In the genomic region with DNA sequence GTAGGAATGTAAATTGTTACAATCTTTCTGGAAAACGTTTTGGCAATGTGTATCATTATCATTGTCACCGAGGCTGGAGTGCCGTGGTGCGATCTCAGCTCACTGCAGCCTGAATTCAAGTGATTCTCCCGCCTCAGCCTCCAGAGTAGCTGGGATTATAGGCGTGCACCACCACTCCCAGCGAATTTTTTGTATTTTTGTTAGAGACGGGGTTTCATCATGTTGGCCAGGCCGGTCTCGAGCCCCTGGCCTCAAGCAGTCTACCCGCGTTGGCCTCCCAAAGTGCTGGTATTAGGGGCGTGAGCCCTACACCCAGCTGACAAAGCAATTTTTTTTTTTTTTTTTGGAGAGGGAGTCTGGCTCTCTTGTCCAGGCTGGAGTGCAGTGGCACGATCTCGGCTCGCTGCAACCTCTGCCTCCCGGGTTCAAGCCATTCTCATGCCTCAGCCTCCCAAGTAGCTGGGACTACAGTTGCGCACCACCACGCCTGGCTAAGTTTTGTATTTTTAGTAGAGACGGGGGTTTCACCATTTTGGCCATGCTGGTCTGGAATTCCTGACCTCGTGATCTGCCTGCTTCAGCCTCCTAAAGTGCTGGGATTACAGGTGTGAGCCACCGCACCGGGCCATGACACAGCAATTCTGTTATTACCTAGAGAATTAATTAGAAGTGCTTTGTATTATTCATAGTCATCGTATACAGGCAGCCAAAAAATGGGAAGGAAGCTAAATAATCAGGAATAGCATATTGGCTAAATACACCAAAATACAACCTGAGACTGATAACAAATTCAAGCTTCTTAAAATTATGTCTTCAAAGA, we compare ENCODE assay signal across 10 cellular contexts. TPM values are rescaled to one million over a fixed set of nuclear protein-coding genes. Genes with fewer than 3 reads are reported as not detected.
DNase-seq lines count a peak whose midpoint lies in the region; ATAC-seq and TF ChIP-seq lines count a peak whose summit lies in the region.
"Had no signal": no experiment of that assay in that cellular context is flagged by ENCODE, and none has a peak within 500 bp of the region (broad histone marks: within the 10 kb centered on the region; RNA-seq: fewer than 3 reads in every experiment).

No MANE protein-coding gene starts in this region.

- H3K27ac ChIP-seq in DOHH2 (ENCODE audit: low read depth, low read length) (no peak overlapping the region), OCI-LY1 (ENCODE audit: low read depth, low read length, poor library complexity, severe bottlenecking) (peak overlapping the region; percentile 81), testis (no peak overlapping the region)

- no peaks in the 10 kb centered on the region for H3K9me3 Mint-ChIP-seq in osteocyte (ENCODE audit: unreplicated experiment)

- H3K4me1 ChIP-seq in DOHH2 (ENCODE audit: control insufficient read depth, low read length), result peaks cover 29% of the 10 kb centered on the region
- peaks cover 33% of the 10 kb centered on the region for H3K4me1 ChIP-seq in OCI-LY1 (ENCODE audit: insufficient read depth, low read length, severe bottlenecking)
- H3K4me1 ChIP-seq in endocrine pancreas (ENCODE audit: control insufficient read depth, insufficient read depth, low read length), result no peaks in the 10 kb centered on the region
- no peaks in the 10 kb centered on the region for H3K4me1 ChIP-seq in testis

- H3K9me2 ChIP-seq in DOHH2 (replicated peaks; ENCODE audit: control insufficient read depth, low read length) (no peaks in the 10 kb centered on the region), OCI-LY1 (ENCODE audit: low read depth, low read length) (no peaks in the 10 kb centered on the region)

- TF ChIP-seq CTCF in DOHH2 (IDR thresholded peaks at IDR 0.05; ENCODE audit: low read depth, low read length, poor library complexity, severe bottlenecking) (no peak), OCI-LY1 (IDR thresholded peaks at IDR 0.05; ENCODE audit: low read length) (no peak), osteocyte (IDR thresholded peaks at IDR 0.05) (no peak), testis (IDR thresholded peaks at IDR 0.05) (no peak)

- H3K27me3 ChIP-seq in DOHH2 (ENCODE audit: control insufficient read depth, low read length), result no peaks in the 10 kb centered on the region
- no peaks in the 10 kb centered on the region for H3K27me3 ChIP-seq in OCI-LY1 (ENCODE audit: insufficient read depth, low read length)
- H3K27me3 ChIP-seq in endocrine pancreas (ENCODE audit: control insufficient read depth, insufficient read depth, low read length), result no peaks in the 10 kb centered on the region
- no peaks in the 10 kb centered on the region for H3K27me3 ChIP-seq in testis

- ATAC-seq in HG03520 (IDR thresholded peaks at IDR 0.05; ENCODE audit: unreplicated experiment) (no peak), HG02763 (IDR thresholded peaks at IDR 0.05; ENCODE audit: unreplicated experiment) (no peak)

- H3K4me2 ChIP-seq in DOHH2 (ENCODE audit: low read length) (peak overlapping the region; percentile 99), OCI-LY1 (ENCODE audit: low read length) (peak overlapping the region; percentile 96)

- DNase-seq in osteocyte (ENCODE audit: extremely low spot score, unreplicated experiment) (no peak), NCI-H82 treated with DMSO at 0.1 percent for 48 hours (lab: John Stamatoyannopoulos, UW; ENCODE audit: unreplicated experiment) (no peak), testis (no peak)
- DNase-seq: amniotic stem cell, NCI-H146 had no signal

- no peak for TF ChIP-seq POLR2A in testis (IDR thresholded peaks at IDR 0.05)

- H4K20me1 ChIP-seq in DOHH2 (ENCODE audit: control insufficient read depth, insufficient read depth, low read depth, low read length) (no peaks in the 10 kb centered on the region), OCI-LY1 (ENCODE audit: insufficient read depth, low read length) (no peaks in the 10 kb centered on the region)

- H3K36me3 ChIP-seq in DOHH2 (ENCODE audit: control insufficient read depth, low read length) (peaks cover 10% of the 10 kb centered on the region), OCI-LY1 (ENCODE audit: insufficient read depth, low read length) (peaks cover 21% of the 10 kb centered on the region), endocrine pancreas (ENCODE audit: control insufficient read depth, insufficient read depth, low read length) (no peaks in the 10 kb centered on the region), testis (ENCODE audit: low read depth, missing control alignments) (no peaks in the 10 kb centered on the region)

- peaks cover 3% of the 10 kb centered on the region for H3K36me3 Mint-ChIP-seq in osteocyte (ENCODE audit: unreplicated experiment)

- peak overlapping the region; percentile 92 for H3K4me3 Mint-ChIP-seq in osteocyte (ENCODE audit: unreplicated experiment)

- H3K9me3 ChIP-seq in DOHH2 (ENCODE audit: control insufficient read depth, insufficient read depth, low read length) (no peaks in the 10 kb centered on the region), OCI-LY1 (ENCODE audit: low read length) (no peaks in the 10 kb centered on the region), endocrine pancreas (ENCODE audit: control insufficient read depth, low read length) (no peaks in the 10 kb centered on the region), testis (no peaks in the 10 kb centered on the region)

- H3K79me2 ChIP-seq in DOHH2 (ENCODE audit: control insufficient read depth, low read length) (peaks cover 55% of the 10 kb centered on the region), OCI-LY1 (ENCODE audit: insufficient read depth, low read length) (peaks cover 17% of the 10 kb centered on the region)

- intact Hi-C loops in testis (cut with DNase I; ENCODE audit: low total_unique reads), result no loop called here

- H3K9ac ChIP-seq in OCI-LY1 (ENCODE audit: low read length), result peak overlapping the region; percentile 90
- H3K9ac ChIP-seq in endocrine pancreas (ENCODE audit: control insufficient read depth, insufficient read depth, low read length), result no peak overlapping the region

- no peaks in the 10 kb centered on the region for H3F3A ChIP-seq in DOHH2 (ENCODE audit: control insufficient read depth, insufficient read depth)
- H3F3A ChIP-seq in OCI-LY1 (ENCODE audit: insufficient read depth, low read length), result no peaks in the 10 kb centered on the region

- WGBS in testis, 2 donors, result 56 to 66% methylated on average over 23 to 24 of the region's 24 CpGs

- H3K27ac Mint-ChIP-seq in osteocyte (ENCODE audit: unreplicated experiment), result peak overlapping the region; percentile 95

- peak overlapping the region; percentile 93 for H3K4me3 ChIP-seq in DOHH2 (ENCODE audit: low read length)
- peak overlapping the region; percentile 92 for H3K4me3 ChIP-seq in OCI-LY1 (ENCODE audit: low read depth, low read length, poor library complexity, severe bottlenecking)
- peak overlapping the region; percentile 88 for H3K4me3 ChIP-seq in endocrine pancreas (ENCODE audit: control insufficient read depth, insufficient read depth, low read length)
- H3K4me3 ChIP-seq in testis, result peak overlapping the region in 1 of 2 donors; percentile 75

- H2AFZ ChIP-seq in OCI-LY1 (ENCODE audit: low read length), result no peak overlapping the region

- H3K27me3 Mint-ChIP-seq in osteocyte (ENCODE audit: unreplicated experiment), result no peaks in the 10 kb centered on the region

- H3K4me1 Mint-ChIP-seq in osteocyte (ENCODE audit: unreplicated experiment), result peaks cover 15% of the 10 kb centered on the region

RNA-seq across cellular contexts. Expression of gene ACTR6, which starts 1.2 kb away (rescaled TPM):
- total RNA-seq in osteocyte, result 20.2 and 26.1 TPM in 2 replicates
- 10 to 100 TPM; 11.4 to 17.6 TPM for total RNA-seq in testis
- polyA plus RNA-seq in testis (ENCODE audit: insufficient read depth, low read depth, low replicate concordance), result 38.1 TPM

RNA-seq across cellular contexts. Expression of gene BLTP3B, which starts 59.1 kb away (rescaled TPM):
- 13.1 and 16.2 TPM in 2 replicates for total RNA-seq in osteocyte
- 10 to 100 TPM; 29.2 to 34.9 TPM for total RNA-seq in testis
- polyA plus RNA-seq in testis (ENCODE audit: insufficient read depth, low read depth, low replicate concordance), result 25.4 TPM
